22 cellular contexts compared by ENCODE assay signal in the genomic region with DNA sequence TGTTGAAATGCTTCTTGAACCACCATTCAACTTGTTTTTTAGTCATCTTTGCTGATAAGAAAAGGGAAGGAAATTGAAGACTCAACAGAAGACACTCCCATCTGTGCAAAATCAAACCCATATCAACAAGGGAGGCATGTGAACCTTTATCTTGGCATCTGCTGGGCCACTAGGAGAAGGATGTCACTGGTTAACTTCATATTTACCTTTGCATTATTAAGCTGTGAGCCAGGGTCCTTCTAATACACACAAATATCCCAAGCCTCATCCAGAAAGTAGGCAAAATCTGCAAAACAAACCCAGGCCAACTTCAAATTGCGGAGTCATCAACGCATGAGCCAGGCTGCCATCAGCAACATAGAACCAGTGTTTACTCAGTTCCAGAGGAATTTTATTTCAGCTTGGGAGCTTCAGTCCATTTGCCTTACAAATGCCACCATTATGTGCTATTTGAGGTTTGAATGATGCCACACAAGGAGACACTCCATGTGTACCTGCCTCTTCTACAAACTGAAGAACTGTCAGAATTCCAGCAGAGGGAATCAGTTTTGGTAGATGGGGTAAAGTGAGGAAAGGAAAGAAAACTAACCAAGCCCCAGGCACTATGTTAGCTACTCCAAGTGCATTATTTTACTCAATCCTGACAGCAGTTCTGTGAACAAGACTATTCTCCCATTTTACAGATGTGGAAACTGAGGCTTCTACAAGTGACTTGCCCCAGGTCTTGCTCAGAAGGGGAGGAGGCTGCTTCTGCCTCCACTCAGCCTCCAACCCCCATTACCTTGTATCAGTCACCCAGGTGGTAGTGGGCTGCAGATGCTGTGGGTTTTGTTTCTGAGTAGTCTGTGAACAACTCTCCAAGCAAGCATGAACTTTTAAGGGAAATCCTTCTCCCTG.
"Had no signal": no experiment of that assay in that cellular context is flagged by ENCODE, and none has a peak within 500 bp of the region (broad histone marks: within the 10 kb centered on the region; RNA-seq: fewer than 3 reads in every experiment).

No MANE protein-coding gene starts in this region.

- H3K36me3 Mint-ChIP-seq: memory B cell; natural killer cell; stimulated activated memory B cell treated with anti-CD40 and anti-IgM and Interleukin-4, amounts not matched to agents 10 μg/mL and 1 μg/mL and 100 μg/mL, for 72 hours; type B pancreatic cell had no signal

- H3K4me1 Mint-ChIP-seq: memory B cell; stimulated activated memory B cell treated with anti-CD40 and anti-IgM and Interleukin-4, amounts not matched to agents 10 μg/mL and 1 μg/mL and 100 μg/mL, for 72 hours had no signal

- H3K27me3 Mint-ChIP-seq: type B pancreatic cell had no signal

- H3K4me3 Mint-ChIP-seq: memory B cell; natural killer cell; stimulated activated memory B cell treated with anti-CD40 and anti-IgM and Interleukin-4, amounts not matched to agents 10 μg/mL and 1 μg/mL and 100 μg/mL, for 72 hours; type B pancreatic cell had no signal

- FAIRE-seq: frontal cortex, keratinocyte had no signal

- H3K9me3 ChIP-seq: lower lobe of right lung, ovary, psoas muscle, sigmoid colon, spleen, testis, tibial artery had no signal

- H3K4me3 ChIP-seq: dorsolateral prefrontal cortex, lower lobe of right lung, ovary, psoas muscle, sigmoid colon, spleen, testis, tibial artery had no signal

- H3K27ac Mint-ChIP-seq: memory B cell; natural killer cell; stimulated activated memory B cell treated with anti-CD40 and anti-IgM and Interleukin-4, amounts not matched to agents 10 μg/mL and 1 μg/mL and 100 μg/mL, for 72 hours; type B pancreatic cell had no signal

- H3K27ac ChIP-seq: dorsolateral prefrontal cortex, lower lobe of right lung, ovary, psoas muscle, sigmoid colon, spleen, testis, tibial artery had no signal

- DNase-seq: dorsolateral prefrontal cortex; effector CD4-positive, alpha-beta T cell; left ventricle myocardium superior; lower lobe of right lung; natural killer cell; occipital lobe; ovary; posterior cingulate gyrus; psoas muscle; right cardiac atrium; sigmoid colon; spleen; stimulated activated CD4-positive, alpha-beta T cell treated with anti-CD3 and anti-CD28 coated beads, Interleukin-4, amount 100 ng/mL, for 4 hours; stimulated activated naive CD8-positive, alpha-beta T cell treated with anti-CD3 and anti-CD28 coated beads, Interleukin-15, Interleukin-2, amounts not matched to agents 100 U/mL and 50 U/mL, for 24 hours; substantia nigra; testis; tibial artery had no signal

- H3K27me3 ChIP-seq: ovary, sigmoid colon, spleen, testis, tibial artery had no signal

- H3K4me1 ChIP-seq: lower lobe of right lung, psoas muscle, spleen, testis, tibial artery had no signal

- ATAC-seq: left ventricle myocardium superior; lower lobe of right lung; natural killer cell; psoas muscle; right cardiac atrium; stimulated activated memory B cell treated with anti-CD40 and anti-IgM and Interleukin-4, amounts not matched to agents 10 μg/mL and 1 μg/mL and 100 μg/mL, for 72 hours; stimulated activated naive CD8-positive, alpha-beta T cell treated with anti-CD3 and anti-CD28 coated beads, Interleukin-15, Interleukin-2, amounts not matched to agents 100 U/mL and 50 U/mL, for 24 hours had no signal

- H3K36me3 ChIP-seq: lower lobe of right lung, ovary, sigmoid colon, spleen, tibial artery had no signal

- H3K9me3 Mint-ChIP-seq: memory B cell; natural killer cell; stimulated activated memory B cell treated with anti-CD40 and anti-IgM and Interleukin-4, amounts not matched to agents 10 μg/mL and 1 μg/mL and 100 μg/mL, for 72 hours; type B pancreatic cell had no signal
